Comparison of ENCODE assay signal across 28 cellular contexts in the genomic region with DNA sequence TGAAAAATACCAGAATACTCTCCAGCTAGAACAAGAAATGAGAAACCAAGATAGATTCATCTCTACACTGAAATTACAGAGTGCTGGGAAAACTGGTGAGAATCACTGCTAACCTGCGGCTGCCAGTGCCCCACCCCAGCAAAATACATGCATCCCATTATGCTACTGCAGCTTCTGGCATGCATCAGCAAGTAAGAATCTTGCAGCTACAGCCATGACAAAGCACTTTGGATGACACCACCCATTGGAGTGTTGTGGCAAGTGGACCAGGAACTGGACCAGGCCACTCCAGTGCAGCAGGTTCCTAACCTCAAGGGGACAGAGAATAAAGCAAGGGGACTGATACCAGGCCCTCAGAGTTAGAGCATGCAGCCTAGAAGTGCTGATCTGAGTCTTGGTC.
"Had no signal": no experiment of that assay in that cellular context is flagged by ENCODE, and none has a peak within 500 bp of the region (broad histone marks: within the 10 kb centered on the region; RNA-seq: fewer than 3 reads in every experiment).

No MANE protein-coding gene starts in this region.

- H3K9me3 ChIP-seq: colonic mucosa, esophagus muscularis mucosa, lower lobe of right lung, mucosa of descending colon, right atrium auricular region, stomach, thyroid gland had no signal

- H3K4me3 Mint-ChIP-seq: central memory CD8-positive, alpha-beta T cell; effector memory CD8-positive, alpha-beta T cell; memory B cell; mesothelial cell of epicardium; naive B cell; natural killer cell treated with Interleukin-12 subunit alpha and Interleukin-12 subunit beta and Interleukin-15 and Interleukin-18, amount 100 ng/mL, for 72 hours; neural crest cell; stimulated activated effector memory CD8-positive, alpha-beta T cell treated with anti-CD3 and anti-CD28 coated beads, Interleukin-12 subunit alpha, Interleukin-12 subunit beta, amount 100 ng/mL, for 72 hours had no signal

- H3K4me3 ChIP-seq: colonic mucosa, esophagus muscularis mucosa, lower lobe of right lung, mucosa of descending colon, right atrium auricular region, smooth muscle cell, stomach, thyroid gland had no signal

- H3K4me1 ChIP-seq: colonic mucosa, esophagus muscularis mucosa, lower lobe of right lung, parathyroid adenoma, right atrium auricular region, stomach, thyroid gland had no signal

- FAIRE-seq: keratinocyte had no signal

- H3K4me1 Mint-ChIP-seq: central memory CD8-positive, alpha-beta T cell; memory B cell; naive B cell; neural crest cell; stimulated activated effector memory CD8-positive, alpha-beta T cell treated with anti-CD3 and anti-CD28 coated beads, Interleukin-12 subunit alpha, Interleukin-12 subunit beta, amount 100 ng/mL, for 72 hours had no signal

- H3K27ac Mint-ChIP-seq: effector memory CD8-positive, alpha-beta T cell; memory B cell; mesothelial cell of epicardium; naive B cell; natural killer cell treated with Interleukin-12 subunit alpha and Interleukin-12 subunit beta and Interleukin-15 and Interleukin-18, amount 100 ng/mL, for 72 hours; progenitor cell of endocrine pancreas; stimulated activated effector memory CD8-positive, alpha-beta T cell treated with anti-CD3 and anti-CD28 coated beads, Interleukin-12 subunit alpha, Interleukin-12 subunit beta, amount 100 ng/mL, for 72 hours had no signal

- H3K27me3 Mint-ChIP-seq: central memory CD8-positive, alpha-beta T cell; effector memory CD8-positive, alpha-beta T cell; natural killer cell treated with Interleukin-12 subunit alpha and Interleukin-12 subunit beta and Interleukin-15 and Interleukin-18, amount 100 ng/mL, for 72 hours; progenitor cell of endocrine pancreas had no signal

- H3K27ac ChIP-seq: colonic mucosa, epithelial cell of prostate, esophagus muscularis mucosa, lower lobe of right lung, parathyroid adenoma, right atrium auricular region, stomach, thyroid gland had no signal

- DNase-seq: colonic mucosa; dermis blood vessel endothelial cell; effector memory CD8-positive, alpha-beta T cell; hypothalamus; left ventricle myocardium superior; lower lobe of right lung; mucosa of descending colon; naive B cell; stimulated activated CD4-positive, alpha-beta T cell treated with anti-CD3 and anti-CD28 coated beads, Interleukin-12 subunit alpha, Interleukin-12 subunit beta, amount 100 ng/mL, for 4 hours; stimulated activated CD4-positive, alpha-beta T cell treated with anti-CD3 and anti-CD28 coated beads, Interleukin-1b, Interleukin-23, amount 100 ng/mL, for 48 hours; stimulated activated CD4-positive, alpha-beta T cell treated with anti-CD3 and anti-CD28 coated beads, Interleukin-4, amount 100 ng/mL, for 1 hour; stimulated activated naive CD4-positive, alpha-beta T cell treated with Interleukin-2 at 50 U/mL for 16 hours; stomach; thyroid gland; trophoblast cell had no signal

- H3K36me3 Mint-ChIP-seq: memory B cell; naive B cell; natural killer cell treated with Interleukin-12 subunit alpha and Interleukin-12 subunit beta and Interleukin-15 and Interleukin-18, amount 100 ng/mL, for 72 hours; stimulated activated effector memory CD8-positive, alpha-beta T cell treated with anti-CD3 and anti-CD28 coated beads, Interleukin-12 subunit alpha, Interleukin-12 subunit beta, amount 100 ng/mL, for 72 hours had no signal

- H3K27me3 ChIP-seq: colonic mucosa, esophagus muscularis mucosa, right atrium auricular region, stomach, thyroid gland had no signal

- H2AFZ ChIP-seq: parathyroid adenoma had no signal

- H3K4me2 ChIP-seq: smooth muscle cell had no signal

- H3K79me2 ChIP-seq: parathyroid adenoma had no signal

- H3K36me3 ChIP-seq: colonic mucosa, esophagus muscularis mucosa, lower lobe of right lung, right atrium auricular region, stomach, thyroid gland had no signal

- H3K9ac ChIP-seq: parathyroid adenoma had no signal
